Comparison of ENCODE assay signal across 21 cellular contexts in genomic region chr16:88581033-88581432, GRCh38. TPM values are rescaled to one million over a fixed set of nuclear protein-coding genes. Genes with fewer than 3 reads are reported as not detected.
DNase-seq lines count a peak whose midpoint lies in the region; ATAC-seq, FAIRE-seq and TF ChIP-seq lines count a peak whose summit lies in the region.
"Had no signal": no experiment of that assay in that cellular context is flagged by ENCODE, and none has a peak within 500 bp of the region (broad histone marks: within the 10 kb centered on the region; RNA-seq: fewer than 3 reads in every experiment).

No MANE protein-coding gene starts in this region.

- no peak for FAIRE-seq in HepG2 (lab: Jason Lieb, UNC)
- FAIRE-seq: A549, GM12892, GM19239 had no signal

- H2AFZ ChIP-seq in HepG2 (ENCODE audit: low read length) = no peak overlapping the region
- H2AFZ ChIP-seq: GM23338 had no signal

- no peak overlapping the region for H3K9ac ChIP-seq in HepG2 (ENCODE audit: insufficient read depth, low read depth, low read length)

- POLR2A ChIA-PET in HepG2 (lab: Yijun Ruan, JAX) = no interaction called here
- POLR2A ChIA-PET in WTC11 (lab: Charles Lee) = no interaction called here

- peaks cover 43% of the 10 kb centered on the region for H3K79me2 ChIP-seq in HepG2 (ENCODE audit: insufficient read depth, low read length)

- no peak for TF ChIP-seq RAD21 in HepG2 (CRISPR knock-in tag; IDR thresholded peaks at IDR 0.05)

- TF ChIP-seq POLR2A in HepG2 (IDR thresholded peaks at IDR 0.05; ENCODE audit: insufficient read depth in 1 of 2, low read depth in 2 of 2, low read length in 2 of 2) (no peak), right lobe of liver (IDR thresholded peaks at IDR 0.05) (no peak)

- 92% methylated on average over 4 of the region's 4 CpGs for WGBS in HepG2 (ENCODE audit: low lambda C conversion rate)
- WGBS in right lobe of liver (ENCODE audit: insufficient coverage, low coverage, low lambda C conversion rate, missing lambda C conversion rate) = 96% methylated on average over 4 of the region's 4 CpGs

- no peaks in the 10 kb centered on the region for H3K4me1 ChIP-seq in HepG2 (ENCODE audit: insufficient read depth, low read length)
- no peaks in the 10 kb centered on the region for H3K4me1 ChIP-seq in right lobe of liver
- H3K4me1 ChIP-seq: A549, BE2C, Caco-2, HAP-1 had no signal

- no peak for TF ChIP-seq EP300 in HepG2 (IDR thresholded peaks at IDR 0.05; ENCODE audit: low read depth in 2 of 2, low read length in 2 of 2)
- no peak for TF ChIP-seq EP300 in HepG2 (CRISPR knock-in tag; IDR thresholded peaks at IDR 0.05; ENCODE audit: borderline replicate concordance)

- H3K27me3 Mint-ChIP-seq in WTC11 (ENCODE audit: low read depth) (no peaks in the 10 kb centered on the region), glutamatergic neuron (ENCODE audit: unreplicated experiment) (peaks cover 2% of the 10 kb centered on the region)
- H3K27me3 Mint-ChIP-seq: CD8-positive, alpha-beta memory T cell had no signal

- H3K9me3 Mint-ChIP-seq in WTC11 (no peaks in the 10 kb centered on the region), glutamatergic neuron (ENCODE audit: unreplicated experiment) (peaks cover 4% of the 10 kb centered on the region)
- H3K9me3 Mint-ChIP-seq: CD8-positive, alpha-beta memory T cell; GM23338; HFFc6 had no signal

- BruUV-seq in HepG2 (replicated peaks; lab: Mats Ljungman, UMichigan) = no TSS peak

- ATAC-seq in HepG2 (no peak), right lobe of liver (no peak), WTC11 (no peak), GM21786 (IDR thresholded peaks at IDR 0.05; ENCODE audit: unreplicated experiment) (no peak)
- ATAC-seq: A549, GM23338 had no signal

- peaks cover 8% of the 10 kb centered on the region; the same call in 1 of the 2 replicates for H4K20me1 ChIP-seq in HepG2 (ENCODE audit: insufficient read depth, low read length)

- H3K27ac Mint-ChIP-seq in WTC11 = no peak overlapping the region
- H3K27ac Mint-ChIP-seq in glutamatergic neuron (ENCODE audit: unreplicated experiment) = peak overlapping the region; percentile 15
- H3K27ac Mint-ChIP-seq: GM23338, HFFc6 had no signal

- no peak overlapping the region for H3K4me3 Mint-ChIP-seq in WTC11
- H3K4me3 Mint-ChIP-seq in glutamatergic neuron (ENCODE audit: unreplicated experiment) = no peak overlapping the region
- H3K4me3 Mint-ChIP-seq: CD8-positive, alpha-beta memory T cell; GM23338; HFFc6 had no signal

- intact Hi-C loops in HepG2 (cut with micrococcal nuclease; ENCODE audit: unreplicated experiment) = no loop called here
- intact Hi-C loops in right lobe of liver (cut with DNase I) = no loop called here

- H3K36me3 ChIP-seq in HepG2 (replicated peaks in 1 of 2; ENCODE audit: control insufficient read depth in 1 of 2, insufficient read depth in 2 of 2, low read length in 2 of 2) = peaks cover 57 to 83% of the 10 kb centered on the region in 2 experiments
- peaks cover 0 to 23% (median 12%) of the 10 kb centered on the region in 4 donors for H3K36me3 ChIP-seq in right lobe of liver

- DNase-seq in HepG2 (ENCODE audit: low spot score) (no peak), right lobe of liver (no peak), WTC11 (ENCODE audit: low spot score) (no peak), glutamatergic neuron (no peak), GOT3 (lab: John Stamatoyannopoulos, UW) (no peak)
- DNase-seq in activated CD8-positive, alpha-beta memory T cell treated with anti-CD3 and anti-CD28 coated beads for 24 hours = no peak
- DNase-seq: BE2C; Caco-2; CD8-positive, alpha-beta memory T cell; DND-41; GDM1; HFFc6 had no signal

- no peak overlapping the region for H3K4me3 ChIP-seq in HepG2 (replicated peaks in 1 of 3; ENCODE audit: insufficient read depth in 1 of 3, low read depth in 2 of 3, low read length in 3 of 3)
- no peak overlapping the region for H3K4me3 ChIP-seq in right lobe of liver
- H3K4me3 ChIP-seq: A549, GM23338, HAP-1 had no signal

- in situ Hi-C loops in HepG2 (cut with HindIII; ENCODE audit: extremely low pct_ligation_motif_present, low pct_unique_long_range_greater_than_20kb) = no loop called here

- H3K36me3 Mint-ChIP-seq in WTC11 (peaks cover 39% of the 10 kb centered on the region), glutamatergic neuron (ENCODE audit: unreplicated experiment) (no peaks in the 10 kb centered on the region)

- TF ChIP-seq CTCF in HepG2 (CRISPR knock-in tag; IDR thresholded peaks at IDR 0.05) (no peak), right lobe of liver (IDR thresholded peaks at IDR 0.05) (no peak), WTC11 (IDR thresholded peaks at IDR 0.05) (no peak), glutamatergic neuron (IDR thresholded peaks at IDR 0.05; ENCODE audit: partially characterized antibody, unreplicated experiment) (no peak)

- H3K4me2 ChIP-seq in HepG2 (ENCODE audit: low read depth, low read length) = no peak overlapping the region
- H3K4me2 ChIP-seq: A549, GM23338 had no signal

- H3K27ac ChIP-seq in HepG2 (ENCODE audit: extremely low read length, insufficient read depth, low read length) (no peak overlapping the region), right lobe of liver (no peak overlapping the region)
- H3K27ac ChIP-seq: A549, C4-2B had no signal

- H3K27me3 ChIP-seq in HepG2 (ENCODE audit: control insufficient read depth in 1 of 2, insufficient read depth in 2 of 2, low read length in 2 of 2) (no peaks in the 10 kb centered on the region), right lobe of liver (no peaks in the 10 kb centered on the region)
- H3K27me3 ChIP-seq: BE2C had no signal

- CTCF ChIA-PET in HepG2 (lab: Yijun Ruan, JAX; ENCODE audit: low intra/inter-chr PET ratio, low total read pairs) = no interaction called here
- CTCF ChIA-PET in WTC11 (lab: Charles Lee) = no interaction called here

- H3K9me3 ChIP-seq in HepG2 (ENCODE audit: low read length) = no peaks in the 10 kb centered on the region
- H3K9me3 ChIP-seq in right lobe of liver = no peaks in the 10 kb centered on the region
- H3K9me3 ChIP-seq: A549, BE2C, Caco-2, HAP-1 had no signal

- no peaks in the 10 kb centered on the region for H3K4me1 Mint-ChIP-seq in WTC11
- no peaks in the 10 kb centered on the region for H3K4me1 Mint-ChIP-seq in glutamatergic neuron (ENCODE audit: low read depth, unreplicated experiment)
- H3K4me1 Mint-ChIP-seq: GM23338 had no signal

TF ChIP-seq in HepG2, 621 proteins besides CTCF, POLR2A, EP300 and RAD21 (continues in another document):
- 0 out of 2 replicates have a peak, but pooled peaks have one; percentile 52 for TF ChIP-seq ZNF121 (CRISPR knock-in tag; IDR thresholded peaks at IDR 0.05)

RNA-seq across cellular contexts. Expression of gene ZC3H18, which starts 10.8 kb away (rescaled TPM):
- total RNA-seq in HepG2 (2016; rRNA removed; fragmentation: Illumina TruSeq; extraction: Trizol) (19.7 and 27.4 TPM in 2 replicates), right lobe of liver (10 to 100 TPM in 5 of 6 experiments, 1 to 10 TPM in 1; 8.7 to 22.8 (median 16.4) TPM), WTC11 (2021) (57.3 to 65.6 TPM (median 61.8 TPM) in 3 replicates), glutamatergic neuron (ENCODE audit: unreplicated experiment) (48.9 TPM)
- 19.4 and 24.7 TPM in 2 replicates for total RNA-seq in HepG2 (2016; cell fraction: cytosol; rRNA removed; fragmentation: Illumina TruSeq; extraction: Trizol; ENCODE audit: low read depth)
- 14.3 and 27.1 TPM in 2 replicates for total RNA-seq in HepG2 (2016; cell fraction: insoluble cytoplasmic fraction; rRNA removed; fragmentation: Illumina TruSeq; extraction: Trizol)
- 13.2 and 13.7 TPM in 2 replicates for total RNA-seq in HepG2 (2016; cell fraction: membrane; rRNA removed; fragmentation: Illumina TruSeq; extraction: Trizol)
- total RNA-seq in HepG2 (2016; cell fraction: nucleus; rRNA removed; fragmentation: Illumina TruSeq; extraction: Trizol) = 23.0 and 25.0 TPM in 2 replicates
- polyA plus RNA-seq in HepG2 (2011; rRNA removed) = 11.2 and 12.7 TPM in 2 replicates
- polyA plus RNA-seq in HepG2 (2011; cell fraction: cytosol; rRNA removed) = 5.1 and 6.6 TPM in 2 replicates
- 52.8 and 62.1 TPM in 2 replicates for polyA plus RNA-seq in HepG2 (2011; cell fraction: nucleus; rRNA removed)
- 25.6 and 26.4 TPM in 2 replicates for polyA plus RNA-seq in HepG2 (2012)
- 2.5 and 2.8 TPM in 2 replicates for polyA plus RNA-seq in HepG2 (2016; cell fraction: cytosol; fragmentation: Illumina TruSeq; extraction: Trizol; ENCODE audit: low read depth)
- 25.5 and 39.1 TPM in 2 replicates for polyA plus RNA-seq in HepG2 (2016; cell fraction: insoluble cytoplasmic fraction; fragmentation: Illumina TruSeq; extraction: Trizol; ENCODE audit: low read depth)
- polyA plus RNA-seq in HepG2 (2016; cell fraction: membrane; fragmentation: Illumina TruSeq; extraction: Trizol; ENCODE audit: low read depth) = 6.0 and 7.1 TPM in 2 replicates
- polyA plus RNA-seq in HepG2 (2016; cell fraction: nucleus; fragmentation: Illumina TruSeq; extraction: Trizol; ENCODE audit: insufficient read depth, low read depth) = 81.5 and 103 TPM in 2 replicates
- 8.7 and 11.6 TPM in 2 replicates for polyA minus RNA-seq in HepG2 (2011; rRNA and poly(A)+ RNA removed; ENCODE audit: low replicate concordance)
- polyA minus RNA-seq in HepG2 (2011; cell fraction: cytosol; rRNA and poly(A)+ RNA removed) = 9.7 and 11.0 TPM in 2 replicates
- 21.3 and 25.5 TPM in 2 replicates for polyA minus RNA-seq in HepG2 (2011; cell fraction: nucleus; rRNA and poly(A)+ RNA removed)

RNA-seq across cellular contexts. Expression of gene IL17C, which starts 57.3 kb away (rescaled TPM):
- not detected in 2 replicates for total RNA-seq in HepG2 (2016; rRNA removed; fragmentation: Illumina TruSeq; extraction: Trizol)
- not detected in 2 replicates for total RNA-seq in HepG2 (2016; cell fraction: cytosol; rRNA removed; fragmentation: Illumina TruSeq; extraction: Trizol; ENCODE audit: low read depth)
- total RNA-seq in HepG2 (2016; cell fraction: insoluble cytoplasmic fraction; rRNA removed; fragmentation: Illumina TruSeq; extraction: Trizol) = not detected in 2 replicates
- total RNA-seq in HepG2 (2016; cell fraction: membrane; rRNA removed; fragmentation: Illumina TruSeq; extraction: Trizol) = not detected in 2 replicates
- total RNA-seq in HepG2 (2016; cell fraction: nucleus; rRNA removed; fragmentation: Illumina TruSeq; extraction: Trizol) = not detected in 2 replicates
- not detected in 2 replicates for polyA plus RNA-seq in HepG2 (2011; rRNA removed)
- polyA plus RNA-seq in HepG2 (2011; cell fraction: cytosol; rRNA removed) = not detected in 2 replicates
- polyA plus RNA-seq in HepG2 (2011; cell fraction: nucleus; rRNA removed) = not detected in 2 replicates
- polyA plus RNA-seq in HepG2 (2012) = not detected in 2 replicates
- not detected in 2 replicates for polyA plus RNA-seq in HepG2 (2016; cell fraction: cytosol; fragmentation: Illumina TruSeq; extraction: Trizol; ENCODE audit: low read depth)
- polyA plus RNA-seq in HepG2 (2016; cell fraction: insoluble cytoplasmic fraction; fragmentation: Illumina TruSeq; extraction: Trizol; ENCODE audit: low read depth) = not detected in 2 replicates
- not detected in 2 replicates for polyA plus RNA-seq in HepG2 (2016; cell fraction: membrane; fragmentation: Illumina TruSeq; extraction: Trizol; ENCODE audit: low read depth)
- polyA plus RNA-seq in HepG2 (2016; cell fraction: nucleus; fragmentation: Illumina TruSeq; extraction: Trizol; ENCODE audit: insufficient read depth, low read depth) = not detected in 2 replicates
- not detected in 2 replicates for polyA minus RNA-seq in HepG2 (2011; rRNA and poly(A)+ RNA removed; ENCODE audit: low replicate concordance)
- not detected in 2 replicates for polyA minus RNA-seq in HepG2 (2011; cell fraction: cytosol; rRNA and poly(A)+ RNA removed)
- not detected in 2 replicates for polyA minus RNA-seq in HepG2 (2011; cell fraction: nucleus; rRNA and poly(A)+ RNA removed)
- total RNA-seq in right lobe of liver = not detected
- total RNA-seq in WTC11 (2021) = 0.80 to 1.9 TPM (median 1.5 TPM) in 3 replicates
- total RNA-seq in glutamatergic neuron (ENCODE audit: unreplicated experiment) = not detected
- total RNA-seq: Caco-2, HFFc6, HT1080 had no signal
- polyA plus RNA-seq: A549; AG04450; CD8-positive, alpha-beta memory T cell had no signal

Comparison
In these comparisons a context has a peak if more than half of its experiments do, and no peak if none do; other contexts are left out.
1. Of the 50 proteins assayed by ChIP-seq in both HepG2 and WTC11: peak only in HepG2: none; only in WTC11: none; in both: ZNF121; in neither: 49.